Comparison of ENCODE assay signal across 17 cellular contexts in the genomic region with DNA sequence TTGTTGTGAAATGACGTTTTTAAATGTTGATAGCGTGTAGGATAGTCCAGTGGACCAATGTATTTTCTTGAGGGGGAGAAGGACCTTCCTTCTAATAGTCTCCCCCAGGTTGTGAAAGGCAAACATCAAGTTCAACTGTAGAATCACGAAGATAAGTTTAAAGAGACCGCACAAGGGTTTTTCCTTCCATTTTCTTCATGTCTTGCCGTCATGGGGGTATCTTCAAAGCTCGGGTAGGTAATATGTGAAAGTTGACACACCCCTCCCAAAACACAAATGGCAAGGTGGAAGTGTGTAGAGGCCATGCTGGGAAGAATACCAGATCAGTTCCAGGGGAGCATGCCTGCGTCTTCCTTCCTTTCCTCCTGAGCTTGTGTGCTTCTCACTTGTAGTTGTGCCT.
DNase-seq lines count a peak whose midpoint lies in the region; ATAC-seq, FAIRE-seq and TF ChIP-seq lines count a peak whose summit lies in the region.
"Had no signal": no experiment of that assay in that cellular context is flagged by ENCODE, and none has a peak within 500 bp of the region (broad histone marks: within the 10 kb centered on the region; RNA-seq: fewer than 3 reads in every experiment).

No MANE protein-coding gene starts in this region.

- no peak overlapping the region for H2AK5ac ChIP-seq in H9 (ENCODE audit: insufficient read length, low read length)

- H3T11ph ChIP-seq in H9 (ENCODE audit: low read length): no peak overlapping the region

- no peak overlapping the region for H3K14ac ChIP-seq in H9 (ENCODE audit: insufficient read depth, low read length)

- H4K8ac ChIP-seq in H9 (replicated peaks; ENCODE audit: insufficient read length, low read depth, low read length): no peak overlapping the region

- CTCF ChIA-PET in CD4-positive, alpha-beta T cell (lab: Charles Lee): no interaction called here
- CTCF ChIA-PET in naive thymus-derived CD4-positive, alpha-beta T cell (lab: Charles Lee): interaction anchor here (0.6 kb wide), 1 partner anchor 432 kb away, joined by 3 read pairs; no protein-coding TSS in a partner anchor

- peaks cover 28% of the 10 kb centered on the region; the same call in 1 of the 2 replicates for H3K79me2 ChIP-seq in H9 (ENCODE audit: insufficient read depth, low read length)

- H3K9me3 Mint-ChIP-seq in CD4-positive, alpha-beta T cell: no peaks in the 10 kb centered on the region
- H3K9me3 Mint-ChIP-seq in H9: peaks cover 9% of the 10 kb centered on the region in 2 experiments; a peak in 4 of 5 replicates
- H3K9me3 Mint-ChIP-seq in naive thymus-derived CD4-positive, alpha-beta T cell: peaks cover 0 to 8% (median 3%) of the 10 kb centered on the region in 11 donors

- H2BK20ac ChIP-seq in H9 (ENCODE audit: low read depth, low read length, poor library complexity, severe bottlenecking): no peak overlapping the region

- ATAC-seq in CD4-positive, alpha-beta T cell (ENCODE audit: poor library complexity): no peak
- no peak for ATAC-seq in naive thymus-derived CD4-positive, alpha-beta T cell

- H3K4me1 Mint-ChIP-seq in CD4-positive, alpha-beta T cell (ENCODE audit: low read depth): peaks cover 68% of the 10 kb centered on the region
- H3K4me1 Mint-ChIP-seq in H9: peaks cover 68 to 69% of the 10 kb centered on the region in 2 experiments
- H3K4me1 Mint-ChIP-seq in naive thymus-derived CD4-positive, alpha-beta T cell: peaks cover 16 to 74% (median 54%) of the 10 kb centered on the region in 7 donors

- no peaks in the 10 kb centered on the region for H3K9me3 ChIP-seq in CD4-positive, alpha-beta T cell (ENCODE audit: control insufficient read depth, low read length)
- no peaks in the 10 kb centered on the region for H3K9me3 ChIP-seq in H9 (ENCODE audit: control insufficient read depth, low read depth, low read length)
- H3K9me3 ChIP-seq in naive thymus-derived CD4-positive, alpha-beta T cell (ENCODE audit: control insufficient read depth in 2 of 3, low read length in 3 of 3): no peaks in the 10 kb centered on the region

- no peak overlapping the region for H3K18ac ChIP-seq in H9 (ENCODE audit: insufficient read length, low read depth, low read length)

- H2BK12ac ChIP-seq in H9 (ENCODE audit: insufficient read length, low read depth, low read length): no peak overlapping the region

- H3K4me2 ChIP-seq in H9 (ENCODE audit: insufficient read depth, insufficient read length, low read length): no peak overlapping the region

- H2BK15ac ChIP-seq in H9 (ENCODE audit: low read depth, low read length): no peak overlapping the region

- H3K79me1 ChIP-seq in H9 (ENCODE audit: insufficient read depth, low read depth, low read length, poor library complexity, severe bottlenecking): peaks cover 6% of the 10 kb centered on the region

- H3K36me3 Mint-ChIP-seq in CD4-positive, alpha-beta T cell (ENCODE audit: low read depth): peaks cover 34% of the 10 kb centered on the region
- H3K36me3 Mint-ChIP-seq in H9 (ENCODE audit: insufficient read depth in 1 of 3, low read depth in 3 of 3): peaks cover 8 to 9% (median 9%) of the 10 kb centered on the region in 3 experiments
- peaks cover 4 to 44% (median 23%) of the 10 kb centered on the region in 5 donors for H3K36me3 Mint-ChIP-seq in naive thymus-derived CD4-positive, alpha-beta T cell

- no peak overlapping the region for H2BK5ac ChIP-seq in H9 (ENCODE audit: insufficient read length, low read length)

- H3K27ac ChIP-seq in CD4-positive, alpha-beta T cell (ENCODE audit: low read depth, low read length): no peak overlapping the region
- no peak overlapping the region for H3K27ac ChIP-seq in H9 (ENCODE audit: insufficient read length, low read depth, low read length)
- H3K27ac ChIP-seq in naive thymus-derived CD4-positive, alpha-beta T cell (ENCODE audit: low read depth, low read length): no peak overlapping the region
- H3K27ac ChIP-seq: HL-60 had no signal

- peak; percentile 87 for FAIRE-seq in bronchial epithelial cell (lab: Jason Lieb, UNC)
- FAIRE-seq: HTR-8/SVneo had no signal

- no peak overlapping the region for H4K5ac ChIP-seq in H9 (ENCODE audit: insufficient read length, low read depth, low read length)

- H3K36me3 ChIP-seq in bronchial epithelial cell (ENCODE audit: control insufficient read depth, insufficient read depth, low read length): no peaks in the 10 kb centered on the region
- H3K36me3 ChIP-seq in naive thymus-derived CD4-positive, alpha-beta T cell (ENCODE audit: control insufficient read depth in 2 of 3, insufficient read depth in 3 of 3, low read length in 3 of 3): peaks cover 0 to 10% (median 0%) of the 10 kb centered on the region in 3 experiments

- H3K27ac Mint-ChIP-seq in CD4-positive, alpha-beta T cell: peak overlapping the region; percentile 16
- H3K27ac Mint-ChIP-seq in H9: peak overlapping the region; percentile 59 to 96 (median 90); a peak in 6 of 7 replicates
- peak overlapping the region in 7 of 9 donors; percentile 15 to 70 (median 39) for H3K27ac Mint-ChIP-seq in naive thymus-derived CD4-positive, alpha-beta T cell

- no peak overlapping the region for H2BK120ac ChIP-seq in H9 (ENCODE audit: low read depth, low read length, poor library complexity, severe bottlenecking)

- H4K91ac ChIP-seq in H9 (ENCODE audit: insufficient read length, low read depth, low read length): no peak overlapping the region

- no peaks in the 10 kb centered on the region for H3K27me3 ChIP-seq in CD4-positive, alpha-beta T cell (ENCODE audit: control insufficient read depth, insufficient read depth, low read length)
- H3K27me3 ChIP-seq in H9 (ENCODE audit: insufficient read depth, low read length) (no peaks in the 10 kb centered on the region; the same call in 1 of the 2 replicates), bronchial epithelial cell (ENCODE audit: control insufficient read depth, insufficient read depth, low read length) (no peaks in the 10 kb centered on the region)
- no peaks in the 10 kb centered on the region for H3K27me3 ChIP-seq in naive thymus-derived CD4-positive, alpha-beta T cell (ENCODE audit: control insufficient read depth in 2 of 2, insufficient read depth in 2 of 2, low read length in 2 of 2)

- H3K4me1 ChIP-seq in H9 (ENCODE audit: insufficient read depth, low read length): peaks cover 6% of the 10 kb centered on the region; the same call in 1 of the 2 replicates
- H3K4me1 ChIP-seq in naive thymus-derived CD4-positive, alpha-beta T cell (ENCODE audit: control insufficient read depth in 2 of 2, insufficient read depth in 2 of 2, low read length in 2 of 2): peaks cover 2 to 18% of the 10 kb centered on the region in 2 donors

- POLR2A ChIA-PET in CD4-positive, alpha-beta T cell (lab: Charles Lee): no interaction called here
- POLR2A ChIA-PET in naive thymus-derived CD4-positive, alpha-beta T cell (lab: Charles Lee): no interaction called here

- 100% methylated on average over 2 of the region's 7 CpGs for WGBS in H9 (ENCODE audit: extremely low coverage, insufficient read length, low lambda C conversion rate)

- H3K4ac ChIP-seq in H9 (ENCODE audit: low read depth, low read length): no peak overlapping the region

- H3K56ac ChIP-seq in H9 (ENCODE audit: insufficient read length, low read depth, low read length): no peak overlapping the region

- no peak overlapping the region for H3K23ac ChIP-seq in H9 (ENCODE audit: insufficient read length, low read depth, low read length)

- H2AFZ ChIP-seq in H9 (ENCODE audit: low read length): no peak overlapping the region

- H3K4me3 Mint-ChIP-seq in CD4-positive, alpha-beta T cell: no peak overlapping the region
- H3K4me3 Mint-ChIP-seq in H9: no peak overlapping the region
- H3K4me3 Mint-ChIP-seq in naive thymus-derived CD4-positive, alpha-beta T cell: peak overlapping the region in 1 of 10 donors; percentile 26

- H3K27me3 Mint-ChIP-seq in CD4-positive, alpha-beta T cell: no peaks in the 10 kb centered on the region
- H3K27me3 Mint-ChIP-seq in H9 (ENCODE audit: low read depth): no peaks in the 10 kb centered on the region
- H3K27me3 Mint-ChIP-seq in naive thymus-derived CD4-positive, alpha-beta T cell: no peaks in the 10 kb centered on the region

- no peaks in the 10 kb centered on the region for H4K20me1 ChIP-seq in H9 (ENCODE audit: control insufficient read depth, insufficient read depth, insufficient read length)

- intact Hi-C loops in CD4-positive, alpha-beta T cell (cut with DNase I, micrococcal nuclease): no loop called here
- intact Hi-C loops in naive thymus-derived CD4-positive, alpha-beta T cell (cut with micrococcal nuclease): no loop called here

- H3K4me3 ChIP-seq in bronchial epithelial cell (ENCODE audit: low read depth, low read length): no peak overlapping the region
- no peak overlapping the region for H3K4me3 ChIP-seq in naive thymus-derived CD4-positive, alpha-beta T cell (ENCODE audit: low read length)

- H3K9ac ChIP-seq in H9 (ENCODE audit: extremely low read depth, insufficient read length, low read length): no peak overlapping the region

- DNase-seq in CD4-positive, alpha-beta T cell: no peak
- DNase-seq in H9 (no peak), bronchial epithelial cell (ENCODE audit: low read depth) (no peak), mesenteric fat pad (ENCODE audit: low spot score) (no peak), cerebellar nuclear complex (lab: John Stamatoyannopoulos, UW) (no peak), NK-92 (lab: John Stamatoyannopoulos, UW; ENCODE audit: unreplicated experiment) (no peak), NCI-H2107 treated with DMSO at 0.1 percent for 48 hours (lab: John Stamatoyannopoulos, UW; ENCODE audit: unreplicated experiment) (no peak)
- DNase-seq in naive thymus-derived CD4-positive, alpha-beta T cell: no peak
- DNase-seq: Calu3; DMS53; NCI-H187 treated with DMSO at 0.1 percent for 48 hours; NCI-H2171; NCI-H446; NCI-H69; NK-92 treated with Interleukin-12 subunit alpha and Interleukin-12 subunit beta, amount 100 ng/mL, for 24 hours had no signal

- no peak for TF ChIP-seq CTCF in CD4-positive, alpha-beta T cell (IDR thresholded peaks at IDR 0.05)
- TF ChIP-seq CTCF in H9 (conservative IDR thresholded peaks at IDR 0.05): no peak
- TF ChIP-seq CTCF in bronchial epithelial cell (IDR thresholded peaks at IDR 0.05; ENCODE audit: insufficient read depth, low read length, severe bottlenecking): no peak

- no peaks in the 10 kb centered on the region for H3K23me2 ChIP-seq in H9 (ENCODE audit: insufficient read length, low read depth, low read length, poor library complexity, severe bottlenecking)

Comparison
In these comparisons a context has a peak if more than half of its experiments do, and no peak if none do; other contexts are left out.
1. H3K27ac Mint-ChIP-seq: peak in every context shown above with its lines; median percentile 90 in H9; 39 in naive thymus-derived CD4-positive, alpha-beta T cell; 16 in CD4-positive, alpha-beta T cell.